Comparison of ENCODE assay signal across 30 cellular contexts in genomic region chr4:76061421-76061820, GRCh38. TPM values are rescaled to one million over a fixed set of nuclear protein-coding genes. Genes with fewer than 3 reads are reported as not detected.
DNase-seq lines count a peak whose midpoint lies in the region; ATAC-seq, FAIRE-seq and TF ChIP-seq lines count a peak whose summit lies in the region.
"Had no signal": no experiment of that assay in that cellular context is flagged by ENCODE, and none has a peak within 500 bp of the region (broad histone marks: within the 10 kb centered on the region; RNA-seq: fewer than 3 reads in every experiment).

No MANE protein-coding gene starts in this region.

- ATAC-seq in pancreas, result no peak
- no peak for ATAC-seq in GM21825 (IDR thresholded peaks at IDR 0.05; ENCODE audit: unreplicated experiment)
- ATAC-seq: HCT116, Panc1 had no signal

- H3K27ac ChIP-seq in Karpas-422 (ENCODE audit: low read length) (no peak overlapping the region), smooth muscle cell (ENCODE audit: low read depth) (peak overlapping the region; percentile 65), pancreas (no peak overlapping the region)
- H3K27ac ChIP-seq: KMS-11, RWPE1, SK-N-MC had no signal

- H3K36me3 ChIP-seq in Karpas-422 (ENCODE audit: insufficient read depth, low read length), result no peaks in the 10 kb centered on the region
- no peaks in the 10 kb centered on the region for H3K36me3 ChIP-seq in smooth muscle cell (ENCODE audit: low read depth)
- no peaks in the 10 kb centered on the region for H3K36me3 ChIP-seq in pancreas

- H2AFZ ChIP-seq in Karpas-422 (ENCODE audit: low read length) (no peak overlapping the region), smooth muscle cell (ENCODE audit: low read depth) (peak overlapping the region; percentile 20)

- no peak overlapping the region for H3K4me3 Mint-ChIP-seq in activated naive CD8-positive, alpha-beta T cell

- peaks cover 4% of the 10 kb centered on the region for H3K27me3 Mint-ChIP-seq in activated naive CD8-positive, alpha-beta T cell

- H3K9me3 Mint-ChIP-seq in activated naive CD8-positive, alpha-beta T cell (ENCODE audit: low read depth), result no peaks in the 10 kb centered on the region
- H3K9me3 Mint-ChIP-seq: CD14-positive monocyte had no signal

- H3K4me2 ChIP-seq in Karpas-422 (ENCODE audit: low read depth, low read length, poor library complexity, severe bottlenecking) (peak overlapping the region; percentile 32), smooth muscle cell (peak overlapping the region; percentile 72)
- H3K4me2 ChIP-seq: KMS-11 had no signal

- no peak overlapping the region for H3K9ac ChIP-seq in Karpas-422 (ENCODE audit: low read length)
- H3K9ac ChIP-seq in smooth muscle cell (ENCODE audit: low read depth), result no peak overlapping the region
- H3K9ac ChIP-seq: KMS-11 had no signal

- H3K4me1 Mint-ChIP-seq in activated naive CD8-positive, alpha-beta T cell (ENCODE audit: low read depth), result peaks cover 22% of the 10 kb centered on the region

- peak; percentile 64 for DNase-seq in COLO829 (ENCODE audit: low spot score)
- DNase-seq in Karpas-422, result no peak
- no peak for DNase-seq in smooth muscle cell (lab: John Stamatoyannopoulos, UW; ENCODE audit: unreplicated experiment)
- DNase-seq in pancreas, result no peak
- DNase-seq in glomerular visceral epithelial cell (ENCODE audit: extremely low spot score), result no peak
- DNase-seq: EL, GDM1, IMR-90, NCI-H1092, NCI-H1436, NCI-H187, NCI-H2081 treated with DMSO at 0.1 percent for 48 hours, NCI-H2171, NCI-H226, NCI-H510A, NCI-H69, SHP77 treated with DMSO at 0.1 percent for 48 hours, SW 1271 had no signal

- no peak for FAIRE-seq in pancreas (lab: Jason Lieb, UNC)
- FAIRE-seq: D721Med, H1 had no signal

- H3K36me3 Mint-ChIP-seq in activated naive CD8-positive, alpha-beta T cell, result no peaks in the 10 kb centered on the region
- H3K36me3 Mint-ChIP-seq: CD14-positive monocyte had no signal

- H3K79me2 ChIP-seq in Karpas-422 (ENCODE audit: low read length) (no peaks in the 10 kb centered on the region), smooth muscle cell (ENCODE audit: low read depth) (no peaks in the 10 kb centered on the region)

- 39% methylated on average over 1 of the region's 1 CpG for WGBS in smooth muscle cell (ENCODE audit: low lambda C conversion rate)
- WGBS in pancreas, 2 donors, result 76 to 86% methylated on average over 1 of the region's 1 CpG

- H3K9me3 ChIP-seq in Karpas-422 (ENCODE audit: low read length) (no peaks in the 10 kb centered on the region), smooth muscle cell (replicated peaks; ENCODE audit: low read depth) (no peaks in the 10 kb centered on the region), pancreas (no peaks in the 10 kb centered on the region)

- H3K4me1 ChIP-seq in Karpas-422 (ENCODE audit: low read length) (peaks cover 8% of the 10 kb centered on the region), smooth muscle cell (ENCODE audit: low read depth) (peaks cover 20% of the 10 kb centered on the region), pancreas (peaks cover 5 to 25% (median 24%) of the 10 kb centered on the region in 3 donors)

- intact Hi-C loops in pancreas (cut with DNase I), result no loop called here

- H3K4me3 ChIP-seq in Karpas-422 (ENCODE audit: low read length) (no peak overlapping the region), smooth muscle cell (no peak overlapping the region), pancreas (no peak overlapping the region)
- H3K4me3 ChIP-seq: SK-N-MC had no signal

- no peaks in the 10 kb centered on the region for H3K27me3 ChIP-seq in Karpas-422 (ENCODE audit: low read length)
- no peaks in the 10 kb centered on the region for H3K27me3 ChIP-seq in smooth muscle cell (ENCODE audit: low read depth)
- no peaks in the 10 kb centered on the region for H3K27me3 ChIP-seq in pancreas

- H3F3A ChIP-seq in smooth muscle cell (ENCODE audit: low read depth), result peaks cover 11% of the 10 kb centered on the region

- peak overlapping the region; percentile 35 for H3K27ac Mint-ChIP-seq in activated naive CD8-positive, alpha-beta T cell

- H4K20me1 ChIP-seq in Karpas-422 (ENCODE audit: insufficient read depth, low read depth, low read length) (no peaks in the 10 kb centered on the region), smooth muscle cell (ENCODE audit: low read depth) (no peaks in the 10 kb centered on the region)

- no peaks in the 10 kb centered on the region for H3K9me2 ChIP-seq in Karpas-422 (replicated peaks; ENCODE audit: insufficient read depth, low read length)

- no peak for TF ChIP-seq CTCF in smooth muscle cell (IDR thresholded peaks at IDR 0.05; ENCODE audit: borderline replicate concordance, insufficient read depth, poor library complexity, severe bottlenecking)
- no peak for TF ChIP-seq CTCF in pancreas (IDR thresholded peaks at IDR 0.05)

RNA-seq across cellular contexts. Expression of gene ART3, which starts 13.1 kb away (rescaled TPM):
- total RNA-seq in Karpas-422 (2014; rRNA removed; shearing (Covaris generic); ENCODE audit: low replicate concordance), result not detected in 2 replicates
- not detected in 2 replicates for total RNA-seq in smooth muscle cell
- polyA plus RNA-seq in smooth muscle cell, result 0.93 and 1.1 TPM in 2 replicates
- 1 to 10 TPM in 5 of 6 donors, under 1 TPM in 1; 0.32 to 7.5 (median 4.9) TPM for total RNA-seq in pancreas
- 10 to 100 TPM in 1 of 2 donors, 1 to 10 TPM in 1; 2.5 to 14.4 TPM for polyA plus RNA-seq in pancreas
- total RNA-seq: A673, IMR-90, OCI-LY7 had no signal
- polyA plus RNA-seq: CD14-positive monocyte had no signal

RNA-seq across cellular contexts. Expression of gene CXCL11, which starts 25.6 kb away (rescaled TPM):
- total RNA-seq in Karpas-422 (2014; rRNA removed; shearing (Covaris generic); ENCODE audit: low replicate concordance), result not detected in 2 replicates
- total RNA-seq in smooth muscle cell (not detected in 2 replicates), pancreas (1 to 10 TPM in 4 of 6 donors, under 1 TPM in 2; 0.13 to 3.7 (median 2.2) TPM)
- polyA plus RNA-seq in smooth muscle cell (not detected in 2 replicates), pancreas (under 1 TPM; 0.72 to 0.73 TPM)
- total RNA-seq: H1 had no signal
- polyA plus RNA-seq: IMR-90 had no signal

RNA-seq across cellular contexts. Expression of gene CXCL10, which starts 38.1 kb away (rescaled TPM):
- total RNA-seq in Karpas-422 (2014; rRNA removed; shearing (Covaris generic); ENCODE audit: low replicate concordance), result not detected in 2 replicates
- total RNA-seq in smooth muscle cell, result 18.9 and 19.7 TPM in 2 replicates
- polyA plus RNA-seq in smooth muscle cell, result 18.9 and 21.2 TPM in 2 replicates
- total RNA-seq in pancreas, result 1 to 10 TPM in 1 of 6 donors, under 1 TPM in 2, not detected in 3; 0.38 to 1.7 (median 0.83) TPM
- under 1 TPM; 0.19 to 0.34 TPM for polyA plus RNA-seq in pancreas
- total RNA-seq: H1, OCI-LY7 had no signal
- polyA plus RNA-seq: H1 had no signal

RNA-seq across cellular contexts. Expression of gene CXCL9, which starts 54.1 kb away (rescaled TPM):
- not detected in 2 replicates for total RNA-seq in Karpas-422 (2014; rRNA removed; shearing (Covaris generic); ENCODE audit: low replicate concordance)
- total RNA-seq in smooth muscle cell (0.27 and 0.45 TPM in 2 replicates), pancreas (under 1 TPM in 5 of 6 donors, not detected in 1; 0.05 to 0.87 (median 0.16) TPM)
- polyA plus RNA-seq in smooth muscle cell (0.16 TPM in 1 of 2 replicates, not detected in the other), pancreas (under 1 TPM; 0.15 to 0.21 TPM)
- total RNA-seq: A673, H1, IMR-90 had no signal
- polyA plus RNA-seq: H1, IMR-90 had no signal
